11 cellular contexts compared by ENCODE assay signal in genomic region chr17:28347261-28347891, GRCh38. TPM values are rescaled to one million over a fixed set of nuclear protein-coding genes. Genes with fewer than 3 reads are reported as not detected.
DNase-seq lines count a peak whose midpoint lies in the region; ATAC-seq, FAIRE-seq and TF ChIP-seq lines count a peak whose summit lies in the region.
"Had no signal": no experiment of that assay in that cellular context is flagged by ENCODE, and none has a peak within 500 bp of the region (broad histone marks: within the 10 kb centered on the region; RNA-seq: fewer than 3 reads in every experiment).

No MANE protein-coding gene starts in this region.

- DNase-seq in activated effector memory CD4-positive, alpha-beta T cell treated with anti-CD3 and anti-CD28 coated beads, Interleukin-2, amount 50 U/mL, for 16 hours = peak; percentile 33
- no peak for DNase-seq in activated effector memory CD4-positive, alpha-beta T cell treated with Interleukin-2 at 50 U/mL for 16 hours
- DNase-seq in astrocyte of the cerebellum (ENCODE audit: low read depth) (peak; percentile 94), kidney (peak; percentile 81), testis (peak; percentile 44), hypothalamus (lab: John Stamatoyannopoulos, UW) (no peak)
- DNase-seq: NCI-H1694 had no signal

- H3K27me3 ChIP-seq in testis = no peaks in the 10 kb centered on the region

- H3K36me3 ChIP-seq in kidney (ENCODE audit: control insufficient read depth in 1 of 2, insufficient read depth in 2 of 2, low read length in 2 of 2) = peaks cover 51 to 86% of the 10 kb centered on the region in 2 donors
- no peaks in the 10 kb centered on the region for H3K36me3 ChIP-seq in testis (ENCODE audit: low read depth, missing control alignments)

- in situ Hi-C loops in astrocyte of the cerebellum (cut with HindIII; ENCODE audit: low sequenced_read_pairs) = no loop called here

- intact Hi-C loops in kidney (cut with DNase I) = no loop called here
- intact Hi-C loops in testis (cut with DNase I; ENCODE audit: low total_unique reads) = no loop called here

- H3K9me3 ChIP-seq in kidney (ENCODE audit: control insufficient read depth in 1 of 2, low read length in 2 of 2) = no peaks in the 10 kb centered on the region
- H3K9me3 ChIP-seq in testis = no peaks in the 10 kb centered on the region

- WGBS in testis, 2 donors = 59 to 70% methylated on average over 6 to 8 of the region's 8 CpGs

- FAIRE-seq in kidney (lab: Jason Lieb, UNC) = no peak
- FAIRE-seq: A204.1 had no signal

- H3K4me1 ChIP-seq in kidney (ENCODE audit: control insufficient read depth in 1 of 2, insufficient read depth in 1 of 2, low read depth in 1 of 2, low read length in 2 of 2) = peaks cover 27 to 40% of the 10 kb centered on the region in 2 donors
- peaks cover 25% of the 10 kb centered on the region for H3K4me1 ChIP-seq in testis

- TF ChIP-seq POLR2A in testis (IDR thresholded peaks at IDR 0.05) = no peak

- ATAC-seq in GM19463 (IDR thresholded peaks at IDR 0.05; ENCODE audit: unreplicated experiment) (no peak), GM19397 (IDR thresholded peaks at IDR 0.05; ENCODE audit: unreplicated experiment) (no peak)

- TF ChIP-seq CTCF in astrocyte of the cerebellum (IDR thresholded peaks at IDR 0.05; ENCODE audit: low read depth, low read length, missing control alignments) (no peak), kidney (IDR thresholded peaks at IDR 0.05; ENCODE audit: borderline replicate concordance, extremely low read depth, insufficient read depth) (no peak), testis (IDR thresholded peaks at IDR 0.05) (no peak)

- H3K27ac ChIP-seq in kidney (ENCODE audit: low read depth in 2 of 2, low read length in 2 of 2) = peak overlapping the region; percentile 77 to 88
- peak overlapping the region; percentile 15 to 47 for H3K27ac ChIP-seq in testis

- H3K4me3 ChIP-seq in astrocyte of the cerebellum (ENCODE audit: low read depth, low read length) = no peak overlapping the region
- H3K4me3 ChIP-seq in kidney (ENCODE audit: low read length in 2 of 2) = peak overlapping the region in 1 of 2 donors; percentile 16
- H3K4me3 ChIP-seq in testis = no peak overlapping the region

- peak overlapping the region in 1 of 2 donors; percentile 53 for H3K9ac ChIP-seq in kidney (ENCODE audit: low read length in 2 of 2)

RNA-seq across cellular contexts. Expression of gene POLDIP2, which starts 10.0 kb away (rescaled TPM):
- total RNA-seq in kidney (84.9 TPM), testis (100 to 1,000 TPM; 143 to 154 TPM)
- polyA plus RNA-seq in kidney (ENCODE audit: insufficient read depth, low read depth, low replicate concordance) (174 TPM), testis (ENCODE audit: insufficient read depth, low read depth, low replicate concordance) (139 TPM)

RNA-seq across cellular contexts. Expression of gene TNFAIP1, which starts 11.8 kb away (rescaled TPM):
- total RNA-seq in kidney (83.9 TPM), testis (10 to 100 TPM; 42.9 to 65.7 TPM)
- polyA plus RNA-seq in kidney (ENCODE audit: insufficient read depth, low read depth, low replicate concordance) (28.9 TPM), testis (ENCODE audit: insufficient read depth, low read depth, low replicate concordance) (41.8 TPM)

RNA-seq across cellular contexts. Expression of gene IFT20, which starts 12.1 kb away (rescaled TPM):
- total RNA-seq in kidney = 37.5 TPM
- polyA plus RNA-seq in kidney (ENCODE audit: insufficient read depth, low read depth, low replicate concordance) = 52.6 TPM
- 10 to 100 TPM; 79.8 to 94.8 TPM for total RNA-seq in testis
- 104 TPM for polyA plus RNA-seq in testis (ENCODE audit: insufficient read depth, low read depth, low replicate concordance)

RNA-seq across cellular contexts. Expression of gene SEBOX, which starts 17.6 kb away (rescaled TPM):
- total RNA-seq in kidney = not detected
- polyA plus RNA-seq in kidney (ENCODE audit: insufficient read depth, low read depth, low replicate concordance) = not detected
- total RNA-seq in testis = not detected
- not detected for polyA plus RNA-seq in testis (ENCODE audit: insufficient read depth, low read depth, low replicate concordance)
- total RNA-seq: T-helper 2 cell treated with Interferon-gamma antibody and Interleukin-4, amounts not matched to agents 100 ng/mL and 5 ng/mL, for 36 hours had no signal

RNA-seq across cellular contexts. Expression of gene VTN, which starts 22.7 kb away (rescaled TPM):
- total RNA-seq in kidney (0.98 TPM), testis (10 to 100 TPM in 1 of 2 donors, 1 to 10 TPM in 1; 9.7 to 57.9 TPM)
- polyA plus RNA-seq in kidney (ENCODE audit: insufficient read depth, low read depth, low replicate concordance) (3.5 TPM), testis (ENCODE audit: insufficient read depth, low read depth, low replicate concordance) (6.5 TPM)

Comparison
In these comparisons a context has a peak if more than half of its experiments do, and no peak if none do; other contexts are left out.
1. DNase-seq: peak in activated effector memory CD4-positive, alpha-beta T cell treated with anti-CD3 and anti-CD28 coated beads, Interleukin-2, amount 50 U/mL, for 16 hours (single experiment), astrocyte of the cerebellum (single experiment), kidney (single experiment) and testis (single experiment); none in activated effector memory CD4-positive, alpha-beta T cell treated with Interleukin-2 at 50 U/mL for 16 hours (single experiment) and hypothalamus (0 of 51).